ENCODE assay signal across 23 cellular contexts in the genomic region with DNA sequence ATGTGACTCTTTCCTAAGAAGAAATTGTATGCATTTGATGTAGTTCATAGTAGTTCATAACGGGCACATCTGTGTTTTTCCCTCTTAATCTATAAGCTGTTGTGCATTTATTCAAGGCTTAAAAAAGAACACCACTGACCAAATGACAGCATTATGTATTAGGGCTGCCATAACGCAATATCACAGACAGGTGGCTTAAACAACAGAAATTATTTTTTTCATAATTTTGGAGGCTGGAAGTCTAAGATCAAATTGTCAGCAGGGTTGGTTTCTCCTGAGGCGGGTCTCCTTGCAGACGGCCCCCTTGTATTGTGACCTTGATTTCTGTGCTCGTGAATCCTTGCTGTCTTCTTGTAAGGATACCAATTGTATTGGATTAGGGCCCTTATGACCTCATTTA. TPM values are rescaled to one million over a fixed set of nuclear protein-coding genes. Genes with fewer than 3 reads are reported as not detected.
A peak's percentile ranks its signal among the peaks of the same experiment; 100 is the strongest.
DNase-seq lines count a peak whose midpoint lies in the region; ATAC-seq and TF ChIP-seq lines count a peak whose summit lies in the region.
"Had no signal": no experiment of that assay in that cellular context is flagged by ENCODE, and none has a peak within 500 bp of the region (broad histone marks: within the 10 kb centered on the region; RNA-seq: fewer than 3 reads in every experiment).

No MANE protein-coding gene starts in this region.

- H3K9me3 ChIP-seq in SK-N-SH (no peaks in the 10 kb centered on the region), neuronal stem cell (replicated peaks in 1 of 2; ENCODE audit: control insufficient read depth in 2 of 2, insufficient read depth in 1 of 2, low read depth in 1 of 2, low read length in 2 of 2) (no peaks in the 10 kb centered on the region), aorta (ENCODE audit: control insufficient read depth, low read length) (no peaks in the 10 kb centered on the region)
- H3K9me3 ChIP-seq: BLaER1 treated with 17β-estradiol and CSF1 and Interleukin-3, amounts not matched to agents 10 nM and 100 nM; Peyer's patch; right atrium auricular region; transverse colon had no signal

- H2BK120ac ChIP-seq in neuronal stem cell (ENCODE audit: low read depth, low read length): no peak overlapping the region

- no peak overlapping the region for H3K4ac ChIP-seq in neuronal stem cell (ENCODE audit: low read length)

- no peak overlapping the region for H2AK5ac ChIP-seq in neuronal stem cell (ENCODE audit: low read depth, low read length)

- no peaks in the 10 kb centered on the region for H3K36me3 Mint-ChIP-seq in endothelial cell (ENCODE audit: low read depth, unreplicated experiment)

- H3K9ac ChIP-seq in SK-N-SH (no peak overlapping the region), neuronal stem cell (ENCODE audit: low read depth, low read length, poor library complexity) (no peak overlapping the region)
- H3K9ac ChIP-seq: BLaER1 treated with 17β-estradiol and CSF1 and Interleukin-3, amounts not matched to agents 10 nM and 100 nM had no signal

- H3K36me3 ChIP-seq in SK-N-SH (replicated peaks in 1 of 2; ENCODE audit: control insufficient read depth in 1 of 2, insufficient read depth in 2 of 2, low read length in 1 of 2) (peaks cover 15 to 17% of the 10 kb centered on the region in 2 experiments), neuronal stem cell (replicated peaks in 1 of 2; ENCODE audit: control insufficient read depth in 2 of 2, insufficient read depth in 2 of 2, low read length in 2 of 2) (peaks cover 5 to 21% of the 10 kb centered on the region in 2 donors), aorta (ENCODE audit: control insufficient read depth in 1 of 2, insufficient read depth in 2 of 2, low read length in 1 of 2) (no peaks in the 10 kb centered on the region)
- H3K36me3 ChIP-seq: transverse colon had no signal

- peaks cover 30% of the 10 kb centered on the region for H3F3A ChIP-seq in SK-N-SH (replicated peaks; ENCODE audit: insufficient read depth)

- H2BK12ac ChIP-seq in neuronal stem cell (ENCODE audit: low read length): no peak overlapping the region

- H3K27ac ChIP-seq in SK-N-SH (ENCODE audit: low read depth in 2 of 2, low read length in 1 of 2): peak overlapping the region in 1 of 2 experiments; percentile 30; a peak in 1 of 4 replicates
- H3K27ac ChIP-seq in neuronal stem cell (replicated peaks; ENCODE audit: low read length): no peak overlapping the region
- H3K27ac ChIP-seq in aorta (ENCODE audit: low read depth in 1 of 2, low read length in 2 of 2): no peak overlapping the region
- H3K27ac ChIP-seq: HL-60, Peyer's patch, right atrium auricular region, transverse colon had no signal

- H3K18ac ChIP-seq in neuronal stem cell (ENCODE audit: low read length): no peak overlapping the region

- peak overlapping the region; percentile 65 for H2AFZ ChIP-seq in SK-N-SH (ENCODE audit: low read depth)
- peak overlapping the region; percentile 46 for H2AFZ ChIP-seq in neuronal stem cell (ENCODE audit: low read length)

- ATAC-seq in SK-N-SH treated with all-trans-retinoic acid at 6 μM for 48 hours (no peak), aorta (ENCODE audit: low FRiP score) (no peak)

- H4K20me1 ChIP-seq in SK-N-SH (ENCODE audit: insufficient read depth): no peaks in the 10 kb centered on the region
- H4K20me1 ChIP-seq: BLaER1 treated with 17β-estradiol and CSF1 and Interleukin-3, amounts not matched to agents 10 nM and 100 nM had no signal

- no peak for TF ChIP-seq RAD21 in SK-N-SH (IDR thresholded peaks at IDR 0.05; ENCODE audit: low read length)

- no peak overlapping the region for H4K8ac ChIP-seq in neuronal stem cell (ENCODE audit: low read depth, low read length)

- CTCF ChIA-PET in SK-N-SH (lab: Yijun Ruan, JAX): interaction anchor here (1.6 to 2.5 kb wide), 2 partner anchors 24 to 515 kb away, joined by 7 to 9 read pairs; no protein-coding TSS in a partner anchor

- DNase-seq in SK-N-SH (no peak), NCI-H82 treated with DMSO at 0.1 percent for 48 hours (lab: John Stamatoyannopoulos, UW; ENCODE audit: unreplicated experiment) (peak; percentile 17), endothelial cell (ENCODE audit: low spot score) (no peak), neuronal stem cell (ENCODE audit: low spot score) (no peak), ACHN (no peak), aorta (no peak)
- DNase-seq in stimulated activated CD4-positive, alpha-beta T cell treated with anti-CD3 and anti-CD28 coated beads, Interleukin-12 subunit alpha, Interleukin-12 subunit beta, amount 100 ng/mL, for 4 hours: no peak
- DNase-seq: 8988T; activated CD4-positive, alpha-beta T cell treated with anti-CD3 and anti-CD28 coated beads for 48 hours; foreskin melanocyte; NCI-H1105; NCI-H526; nucleus accumbens; Peyer's patch; stimulated activated naive CD4-positive, alpha-beta T cell; transverse colon had no signal

- no peak overlapping the region for H4K91ac ChIP-seq in neuronal stem cell (ENCODE audit: low read depth, low read length, poor library complexity)

- H3K4me1 Mint-ChIP-seq in endothelial cell (ENCODE audit: unreplicated experiment): no peaks in the 10 kb centered on the region

- H3K9me2 ChIP-seq in SK-N-SH: no peaks in the 10 kb centered on the region

- no peaks in the 10 kb centered on the region for H3K79me1 ChIP-seq in neuronal stem cell (ENCODE audit: low read depth, low read length)

- H3K4me2 ChIP-seq in SK-N-SH (no peak overlapping the region), neuronal stem cell (ENCODE audit: insufficient read depth, low read length, poor library complexity, severe bottlenecking) (no peak overlapping the region)
- H3K4me2 ChIP-seq: BLaER1 treated with 17β-estradiol and CSF1 and Interleukin-3, amounts not matched to agents 10 nM and 100 nM had no signal

- WGBS in SK-N-SH (ENCODE audit: low lambda C conversion rate): 97% methylated on average over 5 of the region's 5 CpGs
- no CpG with 5 or more reads among the region's 5 CpGs for WGBS in neuronal stem cell (ENCODE audit: extremely low coverage in 2 of 2, insufficient read length in 2 of 2, insufficient replicate concordance in 1 of 2), 2 donors
- 84 to 85% methylated on average over 5 of the region's 5 CpGs for WGBS in aorta, 2 donors

- in situ Hi-C loops in ACHN (cut with HindIII; ENCODE audit: low pct_ligation_motif_present, low pct_unique_long_range_greater_than_20kb, low sequenced_read_pairs): no loop called here

- intact Hi-C loops in aorta (cut with DNase I): loop anchor here (5.0 to 10.0 kb wide), 3 partner anchors 132 to 458 kb away; partner anchors contain the start of genes KLHDC10 (in 2 of the 2) and COPG2 (in 1 of the 2)

- no peak for TF ChIP-seq EP300 in SK-N-SH (IDR thresholded peaks at IDR 0.05; ENCODE audit: borderline replicate concordance in 1 of 2, low read depth in 1 of 2, low read length in 1 of 2)

- no peak overlapping the region for H2BK15ac ChIP-seq in neuronal stem cell (ENCODE audit: low read length)

- H3K27ac Mint-ChIP-seq in endothelial cell (ENCODE audit: unreplicated experiment): no peak overlapping the region

- H3K9me3 Mint-ChIP-seq in endothelial cell (ENCODE audit: unreplicated experiment): no peaks in the 10 kb centered on the region

- H3K14ac ChIP-seq in neuronal stem cell (ENCODE audit: low read length): no peak overlapping the region

- H2BK5ac ChIP-seq in neuronal stem cell (ENCODE audit: low read length): no peak overlapping the region

- H3K4me3 ChIP-seq in SK-N-SH (ENCODE audit: low read depth in 2 of 2, low read length in 1 of 2) (no peak overlapping the region), neuronal stem cell (ENCODE audit: low read length in 2 of 2) (no peak overlapping the region), aorta (ENCODE audit: low read length in 2 of 2) (no peak overlapping the region)
- H3K4me3 ChIP-seq: BLaER1 treated with 17β-estradiol and CSF1 and Interleukin-3, amounts not matched to agents 10 nM and 100 nM; Peyer's patch; right atrium auricular region; transverse colon had no signal

- POLR2A ChIA-PET in SK-N-SH (lab: Yijun Ruan, JAX): interaction anchor here (0.6 kb wide), 1 partner anchor 19 kb away, joined by 4 read pairs; no protein-coding TSS in a partner anchor

- no peaks in the 10 kb centered on the region for H3K27me3 ChIP-seq in SK-N-SH (ENCODE audit: insufficient read depth)
- no peaks in the 10 kb centered on the region for H3K27me3 ChIP-seq in neuronal stem cell (ENCODE audit: control insufficient read depth in 3 of 3, insufficient read depth in 3 of 3, low read depth in 1 of 3, low read length in 3 of 3)
- H3K27me3 ChIP-seq in aorta (ENCODE audit: control insufficient read depth in 1 of 2, insufficient read depth in 2 of 2, low read length in 1 of 2): no peaks in the 10 kb centered on the region
- H3K27me3 ChIP-seq: BLaER1 treated with 17β-estradiol and CSF1 and Interleukin-3, amounts not matched to agents 10 nM and 100 nM; Peyer's patch; right atrium auricular region; transverse colon had no signal

- peaks cover 19% of the 10 kb centered on the region; the same call in 1 of the 2 replicates for H3K79me2 ChIP-seq in SK-N-SH (ENCODE audit: insufficient read depth)

- H3K4me3 Mint-ChIP-seq in endothelial cell (ENCODE audit: unreplicated experiment): no peak overlapping the region

- H3K23ac ChIP-seq in neuronal stem cell (ENCODE audit: low read depth, low read length, poor library complexity): no peak overlapping the region

- peaks cover 7% of the 10 kb centered on the region for H3K27me3 Mint-ChIP-seq in endothelial cell (ENCODE audit: unreplicated experiment)

- peaks cover 0 to 8% of the 10 kb centered on the region in 2 experiments; a peak in 2 of 4 replicates for H3K4me1 ChIP-seq in SK-N-SH (ENCODE audit: control insufficient read depth in 1 of 2, insufficient read depth in 2 of 2, low read depth in 1 of 2, low read length in 1 of 2)
- H3K4me1 ChIP-seq in neuronal stem cell (ENCODE audit: control insufficient read depth in 2 of 2, insufficient read depth in 1 of 2, low read depth in 1 of 2, low read length in 2 of 2): peaks cover 3% of the 10 kb centered on the region in 2 donors
- H3K4me1 ChIP-seq in aorta (ENCODE audit: control insufficient read depth in 1 of 2, insufficient read depth in 2 of 2, low read length in 2 of 2): no peaks in the 10 kb centered on the region

- TF ChIP-seq CTCF in SK-N-SH (IDR thresholded peaks at IDR 0.05) (peak; percentile 36), endothelial cell (IDR thresholded peaks at IDR 0.05; ENCODE audit: unreplicated experiment) (peak; percentile 43)

RNA-seq across cellular contexts. Expression of gene SSMEM1, which starts 0.6 kb away (rescaled TPM):
- polyA plus RNA-seq in SK-N-SH (2012; rRNA removed) (not detected in 2 replicates), aorta (not detected)
- polyA plus RNA-seq in SK-N-SH (2012; cell fraction: cytosol; rRNA removed): 0.03 and 0.05 TPM in 2 replicates
- not detected in 2 replicates for polyA plus RNA-seq in SK-N-SH (2012; cell fraction: nucleus; rRNA removed)
- total RNA-seq in endothelial cell (ENCODE audit: unreplicated experiment) (not detected), aorta (not detected)
- 0.03 TPM for polyA plus RNA-seq in neuronal stem cell (2013, experiment 1 of 2)
- not detected for polyA plus RNA-seq in neuronal stem cell (2013, experiment 2 of 2)
- total RNA-seq: astrocyte, H4, IMR-90, Peyer's patch, right atrium auricular region, transverse colon had no signal

RNA-seq across cellular contexts. Expression of gene TMEM209, which starts 1.8 kb away (rescaled TPM):
- polyA plus RNA-seq in SK-N-SH (2012; rRNA removed): 14.9 and 18.2 TPM in 2 replicates
- polyA plus RNA-seq in SK-N-SH (2012; cell fraction: cytosol; rRNA removed): 14.8 and 15.7 TPM in 2 replicates
- polyA plus RNA-seq in SK-N-SH (2012; cell fraction: nucleus; rRNA removed): 11.4 and 14.6 TPM in 2 replicates
- total RNA-seq in endothelial cell (ENCODE audit: unreplicated experiment): 11.8 TPM
- 44.8 TPM for polyA plus RNA-seq in neuronal stem cell (2013, experiment 1 of 2)
- polyA plus RNA-seq in neuronal stem cell (2013, experiment 2 of 2): 42.4 TPM
- total RNA-seq in aorta: 10 to 100 TPM; 11.7 to 13.7 TPM
- polyA plus RNA-seq in aorta: 1 to 10 TPM; 3.8 to 5.6 TPM

RNA-seq across cellular contexts. Expression of gene CPA2, which starts 59.6 kb away (rescaled TPM):
- polyA plus RNA-seq in SK-N-SH (2012; rRNA removed) (0.03 TPM in 1 of 2 replicates, not detected in the other), aorta (1 to 10 TPM in 1 of 2 donors, under 1 TPM in 1; 0.38 to 2.8 TPM)
- polyA plus RNA-seq in SK-N-SH (2012; cell fraction: cytosol; rRNA removed): 0.04 TPM in 1 of 2 replicates, not detected in the other
- polyA plus RNA-seq in SK-N-SH (2012; cell fraction: nucleus; rRNA removed): 0.05 TPM in 1 of 2 replicates, not detected in the other
- total RNA-seq in endothelial cell (ENCODE audit: unreplicated experiment) (not detected), aorta (1 to 10 TPM in 1 of 2 donors, under 1 TPM in 1; 0.72 to 1.0 TPM)
- 0.84 TPM for polyA plus RNA-seq in neuronal stem cell (2013, experiment 1 of 2)
- polyA plus RNA-seq in neuronal stem cell (2013, experiment 2 of 2): 0.69 TPM
- total RNA-seq: astrocyte, H4, IMR-90, right atrium auricular region had no signal
